In the genomic region with DNA sequence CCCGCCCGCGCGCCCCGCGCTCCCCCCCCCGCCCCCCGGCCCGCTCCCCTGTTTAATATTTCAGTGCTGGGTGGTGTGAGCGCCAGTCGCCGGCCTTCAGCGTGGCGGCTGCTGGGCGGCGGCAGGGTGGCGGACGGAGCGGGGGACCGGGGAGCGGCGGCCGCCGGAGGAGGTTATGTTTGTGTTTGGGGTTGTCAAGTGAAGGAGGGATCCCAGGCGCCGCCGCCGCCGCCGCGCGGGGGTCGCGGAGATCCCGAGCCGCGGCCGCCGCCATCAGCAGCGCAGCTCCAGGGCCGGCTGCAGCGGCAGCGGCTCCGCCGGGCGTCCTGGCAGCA, we compare ENCODE assay signal across 1 cellular context.
TF ChIP-seq lines count a peak whose summit lies in the region.

A gene (plus strand): TSS at position 82 of the 335 bp plus-strand sequence. CDS start 3,317 bp downstream, outside the sequence.

TF ChIP-seq in K562, 482 proteins besides CTCF, POLR2A, EP300 and RAD21 (continued from another document):
- TF ChIP-seq, protein P1, sequence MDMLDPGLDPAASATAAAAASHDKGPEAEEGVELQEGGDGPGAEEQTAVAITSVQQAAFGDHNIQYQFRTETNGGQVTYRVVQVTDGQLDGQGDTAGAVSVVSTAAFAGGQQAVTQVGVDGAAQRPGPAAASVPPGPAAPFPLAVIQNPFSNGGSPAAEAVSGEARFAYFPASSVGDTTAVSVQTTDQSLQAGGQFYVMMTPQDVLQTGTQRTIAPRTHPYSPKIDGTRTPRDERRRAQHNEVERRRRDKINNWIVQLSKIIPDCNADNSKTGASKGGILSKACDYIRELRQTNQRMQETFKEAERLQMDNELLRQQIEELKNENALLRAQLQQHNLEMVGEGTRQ (CRISPR knock-in tag; IDR thresholded peaks at IDR 0.05) = no peak
- TF ChIP-seq ZNF444 (CRISPR knock-in tag; IDR thresholded peaks at IDR 0.05) (no peak), NELFE (IDR thresholded peaks at IDR 0.05; ENCODE audit: insufficient read depth, insufficient read length) (no peak), TFAM (CRISPR knock-in tag; conservative IDR thresholded peaks at IDR 0.05) (no peak), ZNF217 (CRISPR knock-in tag; IDR thresholded peaks at IDR 0.05) (no peak), SUPT5H (IDR thresholded peaks at IDR 0.05) (no peak), CBX2 (IDR thresholded peaks at IDR 0.05; ENCODE audit: insufficient read depth, low read length, poor library complexity, severe bottlenecking) (no peak), CXXC5 (CRISPR knock-in tag; IDR thresholded peaks at IDR 0.05) (0 out of 2 replicates have a peak, but pooled peaks have one; percentile 49), POLR2AphosphoS5 (IDR thresholded peaks at IDR 0.05; ENCODE audit: control insufficient read depth, insufficient read depth, low read depth, low read length) (0 out of 2 replicates have a peak, but pooled peaks have one; percentile 16), TARDBP (IDR thresholded peaks at IDR 0.05) (no peak), LEF1 (IDR thresholded peaks at IDR 0.05) (no peak), RBM17 (IDR thresholded peaks at IDR 0.05; ENCODE audit: borderline replicate concordance, low read depth, low read length) (no peak), ZNF586 (CRISPR knock-in tag; conservative IDR thresholded peaks at IDR 0.05) (no peak), RBFOX2 (IDR thresholded peaks at IDR 0.05; ENCODE audit: low read depth, low read length) (peak; percentile 71), RBM22 (IDR thresholded peaks at IDR 0.05; ENCODE audit: low read depth, low read length, poor library complexity, severe bottlenecking) (peak; percentile 69), RHOXF2B (CRISPR knock-in tag; conservative IDR thresholded peaks at IDR 0.05) (no peak), NBN (IDR thresholded peaks at IDR 0.05; ENCODE audit: low read depth) (no peak), POLR2G (IDR thresholded peaks at IDR 0.05; ENCODE audit: low read depth, low read length) (peak; percentile 82), ZNF347 (CRISPR knock-in tag; IDR thresholded peaks at IDR 0.05; ENCODE audit: low read depth) (no peak), ZSCAN32 (CRISPR knock-in tag; IDR thresholded peaks at IDR 0.05) (no peak), ADNP (tag; IDR thresholded peaks at IDR 0.05) (no peak), BHLHE40 (IDR thresholded peaks at IDR 0.05; ENCODE audit: low read length) (no peak), HDAC6 (IDR thresholded peaks at IDR 0.05; ENCODE audit: low read depth, low read length) (no peak), GTF2E2 (tag; IDR thresholded peaks at IDR 0.05) (no peak), ZNF3 (CRISPR knock-in tag; IDR thresholded peaks at IDR 0.05) (no peak), RB1 (IDR thresholded peaks at IDR 0.05; ENCODE audit: low read depth) (0 out of 2 replicates have a peak, but pooled peaks have one; percentile 6), ZNF212 (CRISPR knock-in tag; IDR thresholded peaks at IDR 0.05) (no peak), ELF4 (CRISPR knock-in tag; IDR thresholded peaks at IDR 0.05) (no peak), SMARCE1 (IDR thresholded peaks at IDR 0.05) (no peak)
- TF ChIP-seq, protein P2, sequence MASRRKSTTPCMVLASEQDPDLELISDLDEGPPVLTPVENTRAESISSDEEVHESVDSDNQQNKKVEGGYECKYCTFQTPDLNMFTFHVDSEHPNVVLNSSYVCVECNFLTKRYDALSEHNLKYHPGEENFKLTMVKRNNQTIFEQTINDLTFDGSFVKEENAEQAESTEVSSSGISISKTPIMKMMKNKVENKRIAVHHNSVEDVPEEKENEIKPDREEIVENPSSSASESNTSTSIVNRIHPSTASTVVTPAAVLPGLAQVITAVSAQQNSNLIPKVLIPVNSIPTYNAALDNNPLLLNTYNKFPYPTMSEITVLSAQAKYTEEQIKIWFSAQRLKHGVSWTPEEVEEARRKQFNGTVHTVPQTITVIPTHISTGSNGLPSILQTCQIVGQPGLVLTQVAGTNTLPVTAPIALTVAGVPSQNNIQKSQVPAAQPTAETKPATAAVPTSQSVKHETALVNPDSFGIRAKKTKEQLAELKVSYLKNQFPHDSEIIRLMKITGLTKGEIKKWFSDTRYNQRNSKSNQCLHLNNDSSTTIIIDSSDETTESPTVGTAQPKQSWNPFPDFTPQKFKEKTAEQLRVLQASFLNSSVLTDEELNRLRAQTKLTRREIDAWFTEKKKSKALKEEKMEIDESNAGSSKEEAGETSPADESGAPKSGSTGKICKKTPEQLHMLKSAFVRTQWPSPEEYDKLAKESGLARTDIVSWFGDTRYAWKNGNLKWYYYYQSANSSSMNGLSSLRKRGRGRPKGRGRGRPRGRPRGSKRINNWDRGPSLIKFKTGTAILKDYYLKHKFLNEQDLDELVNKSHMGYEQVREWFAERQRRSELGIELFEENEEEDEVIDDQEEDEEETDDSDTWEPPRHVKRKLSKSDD (conservative IDR thresholded peaks at IDR 0.05; ENCODE audit: low read length) = no peak
- TF ChIP-seq, protein P3, sequence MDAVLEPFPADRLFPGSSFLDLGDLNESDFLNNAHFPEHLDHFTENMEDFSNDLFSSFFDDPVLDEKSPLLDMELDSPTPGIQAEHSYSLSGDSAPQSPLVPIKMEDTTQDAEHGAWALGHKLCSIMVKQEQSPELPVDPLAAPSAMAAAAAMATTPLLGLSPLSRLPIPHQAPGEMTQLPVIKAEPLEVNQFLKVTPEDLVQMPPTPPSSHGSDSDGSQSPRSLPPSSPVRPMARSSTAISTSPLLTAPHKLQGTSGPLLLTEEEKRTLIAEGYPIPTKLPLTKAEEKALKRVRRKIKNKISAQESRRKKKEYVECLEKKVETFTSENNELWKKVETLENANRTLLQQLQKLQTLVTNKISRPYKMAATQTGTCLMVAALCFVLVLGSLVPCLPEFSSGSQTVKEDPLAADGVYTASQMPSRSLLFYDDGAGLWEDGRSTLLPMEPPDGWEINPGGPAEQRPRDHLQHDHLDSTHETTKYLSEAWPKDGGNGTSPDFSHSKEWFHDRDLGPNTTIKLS (IDR thresholded peaks at IDR 0.05; ENCODE audit: borderline replicate concordance, low read depth) = no peak
- TF ChIP-seq, protein P4, sequence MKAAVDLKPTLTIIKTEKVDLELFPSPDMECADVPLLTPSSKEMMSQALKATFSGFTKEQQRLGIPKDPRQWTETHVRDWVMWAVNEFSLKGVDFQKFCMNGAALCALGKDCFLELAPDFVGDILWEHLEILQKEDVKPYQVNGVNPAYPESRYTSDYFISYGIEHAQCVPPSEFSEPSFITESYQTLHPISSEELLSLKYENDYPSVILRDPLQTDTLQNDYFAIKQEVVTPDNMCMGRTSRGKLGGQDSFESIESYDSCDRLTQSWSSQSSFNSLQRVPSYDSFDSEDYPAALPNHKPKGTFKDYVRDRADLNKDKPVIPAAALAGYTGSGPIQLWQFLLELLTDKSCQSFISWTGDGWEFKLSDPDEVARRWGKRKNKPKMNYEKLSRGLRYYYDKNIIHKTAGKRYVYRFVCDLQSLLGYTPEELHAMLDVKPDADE (conservative IDR thresholded peaks at IDR 0.05; ENCODE audit: control insufficient read depth, low read depth, low read length) = no peak
- TF ChIP-seq, protein P5, sequence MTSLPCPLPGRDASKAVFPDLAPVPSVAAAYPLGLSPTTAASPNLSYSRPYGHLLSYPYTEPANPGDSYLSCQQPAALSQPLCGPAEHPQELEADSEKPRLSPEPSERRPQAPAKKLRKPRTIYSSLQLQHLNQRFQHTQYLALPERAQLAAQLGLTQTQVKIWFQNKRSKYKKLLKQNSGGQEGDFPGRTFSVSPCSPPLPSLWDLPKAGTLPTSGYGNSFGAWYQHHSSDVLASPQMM (CRISPR knock-in tag; IDR thresholded peaks at IDR 0.05) = no peak
- TF ChIP-seq, protein P6, sequence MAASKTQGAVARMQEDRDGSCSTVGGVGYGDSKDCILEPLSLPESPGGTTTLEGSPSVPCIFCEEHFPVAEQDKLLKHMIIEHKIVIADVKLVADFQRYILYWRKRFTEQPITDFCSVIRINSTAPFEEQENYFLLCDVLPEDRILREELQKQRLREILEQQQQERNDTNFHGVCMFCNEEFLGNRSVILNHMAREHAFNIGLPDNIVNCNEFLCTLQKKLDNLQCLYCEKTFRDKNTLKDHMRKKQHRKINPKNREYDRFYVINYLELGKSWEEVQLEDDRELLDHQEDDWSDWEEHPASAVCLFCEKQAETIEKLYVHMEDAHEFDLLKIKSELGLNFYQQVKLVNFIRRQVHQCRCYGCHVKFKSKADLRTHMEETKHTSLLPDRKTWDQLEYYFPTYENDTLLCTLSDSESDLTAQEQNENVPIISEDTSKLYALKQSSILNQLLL (CRISPR knock-in tag; IDR thresholded peaks at IDR 0.05; ENCODE audit: borderline replicate concordance) = no peak
- TF ChIP-seq, protein P7, sequence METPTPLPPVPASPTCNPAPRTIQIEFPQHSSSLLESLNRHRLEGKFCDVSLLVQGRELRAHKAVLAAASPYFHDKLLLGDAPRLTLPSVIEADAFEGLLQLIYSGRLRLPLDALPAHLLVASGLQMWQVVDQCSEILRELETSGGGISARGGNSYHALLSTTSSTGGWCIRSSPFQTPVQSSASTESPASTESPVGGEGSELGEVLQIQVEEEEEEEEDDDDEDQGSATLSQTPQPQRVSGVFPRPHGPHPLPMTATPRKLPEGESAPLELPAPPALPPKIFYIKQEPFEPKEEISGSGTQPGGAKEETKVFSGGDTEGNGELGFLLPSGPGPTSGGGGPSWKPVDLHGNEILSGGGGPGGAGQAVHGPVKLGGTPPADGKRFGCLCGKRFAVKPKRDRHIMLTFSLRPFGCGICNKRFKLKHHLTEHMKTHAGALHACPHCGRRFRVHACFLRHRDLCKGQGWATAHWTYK (CRISPR knock-in tag; IDR thresholded peaks at IDR 0.05) = no peak
